In genomic region chr4:182231503-182231902, GRCh38 we compare ENCODE assay signal across 12 cellular contexts. TPM values are rescaled to one million over a fixed set of nuclear protein-coding genes. Genes with fewer than 3 reads are reported as not detected.
"Had no signal": no experiment of that assay in that cellular context is flagged by ENCODE, and none has a peak within 500 bp of the region (broad histone marks: within the 10 kb centered on the region; RNA-seq: fewer than 3 reads in every experiment).

No MANE protein-coding gene starts in this region.

- H3K4me1 ChIP-seq: upper lobe of left lung had no signal

- H3K27me3 Mint-ChIP-seq: activated naive CD4-positive, alpha-beta T cell treated with anti-CD3 and anti-CD28 coated beads, Interleukin-2, amount 10 ng/mL, durations not matched to agents 7 days and 5 days; stimulated activated naive CD8-positive, alpha-beta T cell treated with anti-CD3 and anti-CD28 coated beads, Interleukin-15, amount 100 ng/mL, for 72 hours had no signal

- H3K4me3 Mint-ChIP-seq: activated naive CD4-positive, alpha-beta T cell treated with anti-CD3 and anti-CD28 coated beads, Interleukin-2, amount 10 ng/mL, durations not matched to agents 7 days and 5 days; activated T-helper 17 cell treated with anti-CD3 and anti-CD28 coated beads, Interleukin-2, amount 50 U/mL, for 72 hours; endodermal cell; naive thymus-derived CD8-positive, alpha-beta T cell; stimulated activated naive CD8-positive, alpha-beta T cell treated with anti-CD3 and anti-CD28 coated beads, Interleukin-15, amount 100 ng/mL, for 72 hours had no signal

- H3K27ac Mint-ChIP-seq: activated naive CD4-positive, alpha-beta T cell treated with anti-CD3 and anti-CD28 coated beads, Interleukin-2, amount 10 ng/mL, durations not matched to agents 7 days and 5 days; activated T-helper 17 cell treated with anti-CD3 and anti-CD28 coated beads, Interleukin-2, amount 50 U/mL, for 72 hours; endodermal cell; naive thymus-derived CD8-positive, alpha-beta T cell had no signal

- H3K9me3 Mint-ChIP-seq: activated naive CD4-positive, alpha-beta T cell treated with anti-CD3 and anti-CD28 coated beads, Interleukin-2, amount 10 ng/mL, durations not matched to agents 7 days and 5 days; activated T-helper 17 cell treated with anti-CD3 and anti-CD28 coated beads, Interleukin-2, amount 50 U/mL, for 72 hours; endodermal cell; naive thymus-derived CD8-positive, alpha-beta T cell had no signal

- H3K27me3 ChIP-seq: upper lobe of left lung had no signal

- H3K36me3 ChIP-seq: upper lobe of left lung had no signal

- H3K36me3 Mint-ChIP-seq: activated naive CD4-positive, alpha-beta T cell treated with anti-CD3 and anti-CD28 coated beads, Interleukin-2, amount 10 ng/mL, durations not matched to agents 7 days and 5 days; naive thymus-derived CD8-positive, alpha-beta T cell had no signal

- ATAC-seq: activated CD4-positive, CD25-positive, alpha-beta regulatory T cell treated with anti-CD3 and anti-CD28 coated beads, Interleukin-2, amount 50 U/mL, for 24 hours; activated T-helper 17 cell treated with anti-CD3 and anti-CD28 coated beads, Interleukin-2, amount 50 U/mL, for 72 hours; naive thymus-derived CD8-positive, alpha-beta T cell; right cardiac atrium; stimulated activated naive CD8-positive, alpha-beta T cell treated with anti-CD3 and anti-CD28 coated beads, Interleukin-15, amount 100 ng/mL, for 72 hours had no signal

- H3K27ac ChIP-seq: dorsolateral prefrontal cortex, upper lobe of left lung had no signal

- H3K4me3 ChIP-seq: dorsolateral prefrontal cortex, upper lobe of left lung had no signal

- H3K9me3 ChIP-seq: upper lobe of left lung had no signal

- DNase-seq: activated CD4-positive, alpha-beta T cell treated with anti-CD3 and anti-CD28 coated beads, Interleukin-2, amount 50 U/mL, for 4 hours; activated naive CD4-positive, alpha-beta T cell treated with anti-CD3 and anti-CD28 coated beads, Interleukin-2, amount 10 ng/mL, durations not matched to agents 7 days and 5 days; activated T-cell treated with anti-CD3 and anti-CD28 coated beads for 4 hours; dorsolateral prefrontal cortex; endodermal cell; naive thymus-derived CD8-positive, alpha-beta T cell; right cardiac atrium; stimulated activated naive CD8-positive, alpha-beta T cell treated with anti-CD3 and anti-CD28 coated beads, Interleukin-15, amount 100 ng/mL, for 72 hours; upper lobe of left lung had no signal

- H3K4me1 Mint-ChIP-seq: activated naive CD4-positive, alpha-beta T cell treated with anti-CD3 and anti-CD28 coated beads, Interleukin-2, amount 10 ng/mL, durations not matched to agents 7 days and 5 days; activated T-helper 17 cell treated with anti-CD3 and anti-CD28 coated beads, Interleukin-2, amount 50 U/mL, for 72 hours; naive thymus-derived CD8-positive, alpha-beta T cell; stimulated activated naive CD8-positive, alpha-beta T cell treated with anti-CD3 and anti-CD28 coated beads, Interleukin-15, amount 100 ng/mL, for 72 hours had no signal

RNA-seq across cellular contexts. Expression of gene TENM3, which starts 11.7 kb away (rescaled TPM):
- total RNA-seq: activated T-helper 17 cell treated with anti-CD3 and anti-CD28 coated beads, Interleukin-2, amount 50 U/mL, for 72 hours; mononuclear cell; naive thymus-derived CD8-positive, alpha-beta T cell had no signal
- polyA plus RNA-seq: naive thymus-derived CD8-positive, alpha-beta T cell had no signal
